Comparison of ENCODE assay signal across 30 cellular contexts in the genomic region with DNA sequence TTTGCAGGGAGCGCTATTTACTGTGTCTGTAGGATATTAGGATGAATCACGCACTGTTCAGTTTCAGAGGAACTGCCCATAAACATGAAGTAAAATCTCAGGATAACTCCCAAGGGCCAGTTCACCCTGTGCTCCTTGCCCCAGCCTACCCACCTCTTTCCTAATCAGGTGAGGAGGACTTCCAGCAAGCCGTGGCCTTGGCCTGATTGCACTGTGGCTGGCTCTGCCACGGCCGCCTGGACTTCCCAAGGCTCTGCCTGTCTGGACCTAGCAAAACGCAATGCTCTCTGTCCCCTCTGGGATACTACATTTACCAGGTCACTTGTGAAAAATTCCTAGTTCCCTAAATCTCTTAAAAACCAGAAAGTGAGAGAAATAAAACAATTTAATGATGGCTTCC. TPM values are rescaled to one million over a fixed set of nuclear protein-coding genes. Genes with fewer than 3 reads are reported as not detected.
"Had no signal": no experiment of that assay in that cellular context is flagged by ENCODE, and none has a peak within 500 bp of the region (broad histone marks: within the 10 kb centered on the region; RNA-seq: fewer than 3 reads in every experiment).

No MANE protein-coding gene starts in this region.

- H3K36me3 ChIP-seq: breast epithelium had no signal

- ATAC-seq: activated CD4-positive, alpha-beta T cell treated with anti-CD3 and anti-CD28 coated beads for 36 hours; activated T-helper 17 cell treated with anti-CD3 and anti-CD28 coated beads, Interleukin-2, amount 50 U/mL, for 72 hours; SK-N-SH treated with all-trans-retinoic acid at 6 μM for 48 hours had no signal

- H3K4me1 ChIP-seq: breast epithelium, Peyer's patch had no signal

- H3K27ac Mint-ChIP-seq: activated CD4-positive, alpha-beta memory T cell treated with anti-CD3 and anti-CD28 coated beads, Interleukin-2, amount 10 ng/mL, durations not matched to agents 7 days and 5 days; activated CD4-positive, alpha-beta T cell treated with anti-CD3 and anti-CD28 coated beads for 36 hours; activated naive CD4-positive, alpha-beta T cell treated with anti-CD3 and anti-CD28 coated beads for 36 hours; activated naive CD8-positive, alpha-beta T cell; activated T-helper 17 cell treated with anti-CD3 and anti-CD28 coated beads, Interleukin-2, amount 50 U/mL, for 72 hours had no signal

- H3K9me3 ChIP-seq: breast epithelium, Peyer's patch, SJSA1 had no signal

- FAIRE-seq: TTC549 had no signal

- H3K9me3 Mint-ChIP-seq: activated CD4-positive, alpha-beta memory T cell treated with anti-CD3 and anti-CD28 coated beads, Interleukin-2, amount 10 ng/mL, durations not matched to agents 7 days and 5 days; activated naive CD4-positive, alpha-beta T cell treated with anti-CD3 and anti-CD28 coated beads for 36 hours; activated T-helper 17 cell treated with anti-CD3 and anti-CD28 coated beads, Interleukin-2, amount 50 U/mL, for 72 hours had no signal

- H3K4me3 Mint-ChIP-seq: activated CD4-positive, alpha-beta memory T cell treated with anti-CD3 and anti-CD28 coated beads, Interleukin-2, amount 10 ng/mL, durations not matched to agents 7 days and 5 days; activated CD4-positive, alpha-beta T cell treated with anti-CD3 and anti-CD28 coated beads for 36 hours; activated naive CD4-positive, alpha-beta T cell treated with anti-CD3 and anti-CD28 coated beads for 36 hours; activated naive CD8-positive, alpha-beta T cell; activated T-helper 17 cell treated with anti-CD3 and anti-CD28 coated beads, Interleukin-2, amount 50 U/mL, for 72 hours had no signal

- H3K27ac ChIP-seq: breast epithelium, Peyer's patch, RWPE1, SJSA1 had no signal

- H3K27me3 ChIP-seq: breast epithelium, Peyer's patch, SJSA1 had no signal

- H3K27me3 Mint-ChIP-seq: activated CD4-positive, alpha-beta memory T cell treated with anti-CD3 and anti-CD28 coated beads, Interleukin-2, amount 10 ng/mL, durations not matched to agents 7 days and 5 days; activated CD4-positive, alpha-beta T cell treated with anti-CD3 and anti-CD28 coated beads for 36 hours; activated naive CD8-positive, alpha-beta T cell; activated T-helper 17 cell treated with anti-CD3 and anti-CD28 coated beads, Interleukin-2, amount 50 U/mL, for 72 hours had no signal

- DNase-seq: activated CD4-positive, alpha-beta memory T cell treated with anti-CD3 and anti-CD28 coated beads, Interleukin-2, amount 10 ng/mL, durations not matched to agents 7 days and 5 days; activated CD4-positive, alpha-beta T cell treated with anti-CD3 and anti-CD28 coated beads for 36 hours; activated CD4-positive, alpha-beta T cell treated with anti-CD3 and anti-CD28 coated beads, Interleukin-2, amount 50 U/mL, for 1 hour; activated gamma-delta T cell; activated naive CD4-positive, alpha-beta T cell treated with anti-CD3 and anti-CD28 coated beads for 36 hours; activated T-cell treated with anti-CD3 and anti-CD28 coated beads for 4 hours; activated T-cell treated with anti-CD3 and anti-CD28 coated beads, Interleukin-2, amount 50 U/mL, for 48 hours; anterior cingulate cortex; caudate nucleus; KG1; NCI-H1048; NCI-H146; NCI-H187 treated with DMSO at 0.1 percent for 48 hours; NCI-H2081 treated with DMSO at 0.1 percent for 48 hours; NCI-H446; NCI-H524; Peyer's patch; SHP77; T-helper 2 cell; T1000 had no signal

- H3K4me3 ChIP-seq: breast epithelium, Peyer's patch, SJSA1 had no signal

- H3K4me1 Mint-ChIP-seq: activated CD4-positive, alpha-beta memory T cell treated with anti-CD3 and anti-CD28 coated beads, Interleukin-2, amount 10 ng/mL, durations not matched to agents 7 days and 5 days; activated CD4-positive, alpha-beta T cell treated with anti-CD3 and anti-CD28 coated beads for 36 hours; activated T-helper 17 cell treated with anti-CD3 and anti-CD28 coated beads, Interleukin-2, amount 50 U/mL, for 72 hours had no signal

RNA-seq across cellular contexts. Expression of gene ASCL5, which starts 7.4 kb away (rescaled TPM):
- total RNA-seq: activated CD4-positive, alpha-beta memory T cell treated with anti-CD3 and anti-CD28 coated beads, Interleukin-2, amount 10 ng/mL, durations not matched to agents 7 days and 5 days; activated CD8-positive, alpha-beta memory T cell treated with anti-CD3 and anti-CD28 coated beads for 36 hours; activated naive CD4-positive, alpha-beta T cell treated with anti-CD3 and anti-CD28 coated beads for 36 hours; breast epithelium; LHCN-M2; M059J; Peyer's patch; SJSA1 had no signal

RNA-seq across cellular contexts. Expression of gene CACNA1S, which starts 22.2 kb away (rescaled TPM):
- total RNA-seq: activated CD4-positive, alpha-beta memory T cell treated with anti-CD3 and anti-CD28 coated beads, Interleukin-2, amount 10 ng/mL, durations not matched to agents 7 days and 5 days; activated CD4-positive, alpha-beta T cell treated with anti-CD3 and anti-CD28 coated beads for 36 hours; activated CD8-positive, alpha-beta memory T cell treated with anti-CD3 and anti-CD28 coated beads for 36 hours; activated naive CD4-positive, alpha-beta T cell treated with anti-CD3 and anti-CD28 coated beads for 36 hours; activated T-helper 17 cell treated with anti-CD3 and anti-CD28 coated beads, Interleukin-2, amount 50 U/mL, for 72 hours; breast epithelium; M059J; Peyer's patch; SJSA1 had no signal

RNA-seq across cellular contexts. Expression of gene IGFN1, which starts 56.2 kb away (rescaled TPM):
- total RNA-seq: activated CD4-positive, alpha-beta memory T cell treated with anti-CD3 and anti-CD28 coated beads, Interleukin-2, amount 10 ng/mL, durations not matched to agents 7 days and 5 days; activated CD4-positive, alpha-beta T cell treated with anti-CD3 and anti-CD28 coated beads for 36 hours; activated CD8-positive, alpha-beta memory T cell treated with anti-CD3 and anti-CD28 coated beads for 36 hours; activated naive CD4-positive, alpha-beta T cell treated with anti-CD3 and anti-CD28 coated beads for 36 hours; M059J; Peyer's patch had no signal
